In the genomic region with DNA sequence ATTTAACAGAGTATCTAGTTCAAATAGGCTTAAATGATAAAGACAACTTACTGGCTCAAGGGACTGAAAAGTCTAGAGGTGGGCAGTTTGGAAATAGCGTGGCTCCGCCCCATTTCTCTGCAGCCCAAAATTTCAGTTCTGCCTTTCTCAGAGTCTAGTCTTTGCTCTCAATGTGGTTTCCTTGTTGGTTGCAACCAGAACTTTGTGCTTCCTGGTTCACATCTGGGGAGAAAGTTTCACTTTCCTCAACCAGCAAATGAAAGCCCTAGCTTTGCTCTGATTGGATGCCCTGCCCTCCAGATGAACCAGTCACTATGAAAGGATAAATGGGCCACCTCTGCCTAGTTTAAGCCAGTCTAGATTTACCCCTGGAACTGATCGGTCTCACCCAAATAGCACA, we compare ENCODE assay signal across 11 cellular contexts. TPM values are rescaled to one million over a fixed set of nuclear protein-coding genes. Genes with fewer than 3 reads are reported as not detected.
A peak's percentile ranks its signal among the peaks of the same experiment; 100 is the strongest.
DNase-seq lines count a peak whose midpoint lies in the region; ATAC-seq and TF ChIP-seq lines count a peak whose summit lies in the region.
"Had no signal": no experiment of that assay in that cellular context is flagged by ENCODE, and none has a peak within 500 bp of the region (broad histone marks: within the 10 kb centered on the region; RNA-seq: fewer than 3 reads in every experiment).

No MANE protein-coding gene starts in this region.

- H3K4me1 ChIP-seq in body of pancreas: peaks cover 4% of the 10 kb centered on the region

- ATAC-seq in GM19463 (IDR thresholded peaks at IDR 0.05; ENCODE audit: unreplicated experiment): peak; percentile 96
- peak; percentile 95 for ATAC-seq in HG03196 (IDR thresholded peaks at IDR 0.05; ENCODE audit: unreplicated experiment)
- peak; percentile 76 for ATAC-seq in T-helper 17 cell
- no peak for ATAC-seq in body of pancreas

- H3K36me3 Mint-ChIP-seq in T-helper 17 cell (ENCODE audit: low read depth): no peaks in the 10 kb centered on the region
- H3K36me3 Mint-ChIP-seq: activated naive CD8-positive, alpha-beta T cell had no signal

- WGBS in body of pancreas, 2 donors: 79% methylated on average over 3 of the region's 3 CpGs

- H3K4me3 ChIP-seq in GM06990 (replicated peaks; ENCODE audit: low read depth, low read length): no peak overlapping the region
- H3K4me3 ChIP-seq in body of pancreas: no peak overlapping the region

- no peak overlapping the region for H3K27ac ChIP-seq in body of pancreas

- intact Hi-C loops in body of pancreas (cut with DNase I): no loop called here

- no peak overlapping the region for H3K27ac Mint-ChIP-seq in T-helper 17 cell
- H3K27ac Mint-ChIP-seq: activated naive CD8-positive, alpha-beta T cell had no signal

- no peaks in the 10 kb centered on the region for H3K27me3 ChIP-seq in GM06990 (replicated peaks; ENCODE audit: control insufficient read depth, insufficient read depth, low read length)
- H3K27me3 ChIP-seq in body of pancreas: no peaks in the 10 kb centered on the region

- TF ChIP-seq POLR2A in body of pancreas (IDR thresholded peaks at IDR 0.05): no peak

- H3K27me3 Mint-ChIP-seq in T-helper 17 cell: peaks cover 4% of the 10 kb centered on the region
- H3K27me3 Mint-ChIP-seq: activated naive CD8-positive, alpha-beta T cell had no signal

- peak overlapping the region; percentile 4 for H3K4me3 Mint-ChIP-seq in T-helper 17 cell
- H3K4me3 Mint-ChIP-seq: activated naive CD8-positive, alpha-beta T cell had no signal

- H3K9me3 ChIP-seq in T-helper 17 cell (ENCODE audit: control insufficient read depth, low read length, poor library complexity, severe bottlenecking) (no peaks in the 10 kb centered on the region), body of pancreas (no peaks in the 10 kb centered on the region)

- peaks cover 2% of the 10 kb centered on the region for H3K4me1 Mint-ChIP-seq in T-helper 17 cell

- H3K36me3 ChIP-seq in GM06990 (ENCODE audit: control insufficient read depth, insufficient read depth, low read length): no peaks in the 10 kb centered on the region
- no peaks in the 10 kb centered on the region for H3K36me3 ChIP-seq in body of pancreas (replicated peaks in 1 of 2; ENCODE audit: insufficient read depth in 1 of 2, low read depth in 2 of 2)

- peak; percentile 47 for DNase-seq in GM06990 (ENCODE audit: extremely low read depth, insufficient read length)
- DNase-seq in T-helper 17 cell: no peak
- DNase-seq in NCI-H1417 (lab: John Stamatoyannopoulos, UW): no peak
- no peak for DNase-seq in body of pancreas
- no peak for DNase-seq in NCI-H2171 (lab: John Stamatoyannopoulos, UW)
- no peak for DNase-seq in epidermal melanocyte (ENCODE audit: insufficient read length, low spot score)
- DNase-seq: DMS153, NCI-H526 treated with DMSO at 0.1 percent for 48 hours had no signal

- no peak for TF ChIP-seq CTCF in GM06990 (IDR thresholded peaks at IDR 0.05; ENCODE audit: insufficient read depth, low read length, poor library complexity, severe bottlenecking)
- TF ChIP-seq CTCF in body of pancreas (IDR thresholded peaks at IDR 0.05): no peak

RNA-seq across cellular contexts. Expression of gene SYCP2L, which starts 14.9 kb away (rescaled TPM):
- not detected for total RNA-seq in T-helper 17 cell
- 1 to 10 TPM; 2.1 to 3.3 TPM for total RNA-seq in body of pancreas

RNA-seq across cellular contexts. Expression of gene GCM2, which starts 19.9 kb away (rescaled TPM):
- total RNA-seq in T-helper 17 cell: not detected
- total RNA-seq in body of pancreas: not detected
